20 cellular contexts compared by ENCODE assay signal in the genomic region with DNA sequence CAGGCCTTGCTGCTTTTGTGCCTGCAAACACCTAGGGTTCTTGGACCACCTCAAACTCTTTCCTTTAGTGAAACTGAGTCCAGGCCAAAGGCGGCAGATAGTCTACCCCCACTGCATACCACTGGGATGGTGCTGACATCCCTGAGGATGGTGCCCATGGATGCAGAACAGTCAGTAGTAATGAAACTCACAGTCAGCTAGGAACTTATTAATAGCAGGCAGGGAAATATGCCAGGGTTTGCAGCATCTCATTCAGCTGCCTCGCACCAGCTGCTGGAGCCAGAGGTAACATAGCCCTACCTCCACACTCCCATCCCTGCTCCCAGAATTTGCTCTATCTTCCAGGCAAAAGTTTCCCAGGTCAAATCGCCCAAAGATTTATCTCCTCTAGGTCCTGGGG.
"Had no signal": no experiment of that assay in that cellular context is flagged by ENCODE, and none has a peak within 500 bp of the region (broad histone marks: within the 10 kb centered on the region; RNA-seq: fewer than 3 reads in every experiment).

No MANE protein-coding gene starts in this region.

- H3K9me3 ChIP-seq: esophagus muscularis mucosa, left lung, lower lobe of right lung, psoas muscle, right lobe of liver, stomach, thyroid gland, vagina had no signal

- H3K4me1 ChIP-seq: left lung, lower lobe of right lung, psoas muscle, right lobe of liver, stomach, thyroid gland, vagina had no signal

- H3K4me3 ChIP-seq: esophagus muscularis mucosa, left lung, lower lobe of right lung, psoas muscle, right lobe of liver, stomach, thyroid gland, vagina had no signal

- H3K27me3 ChIP-seq: esophagus muscularis mucosa, left lung, right lobe of liver, thyroid gland, vagina had no signal

- H3K27ac ChIP-seq: esophagus muscularis mucosa, foreskin keratinocyte, left lung, lower lobe of right lung, psoas muscle, right lobe of liver, stomach, thyroid gland, vagina had no signal

- ATAC-seq: foreskin keratinocyte; left lung; naive thymus-derived CD8-positive, alpha-beta T cell; right lobe of liver had no signal

- H3K36me3 ChIP-seq: esophagus muscularis mucosa, left lung, lower lobe of right lung, right lobe of liver, stomach, thyroid gland, vagina had no signal

- DNase-seq: effector memory CD4-positive, alpha-beta T cell; foreskin keratinocyte; glutamatergic neuron; left lung; lower lobe of right lung; naive thymus-derived CD8-positive, alpha-beta T cell; nephron progenitor cell; nucleus accumbens; psoas muscle; right lobe of liver; small intestine; stimulated activated CD4-positive, alpha-beta T cell treated with anti-CD3 and anti-CD28 coated beads, Interleukin-12 subunit alpha, Interleukin-12 subunit beta, amount 100 ng/mL, for 4 hours; stimulated activated CD4-positive, alpha-beta T cell treated with anti-CD3 and anti-CD28 coated beads, Interleukin-1b, Interleukin-23, amount 100 ng/mL, for 48 hours; stimulated activated CD4-positive, alpha-beta T cell treated with anti-CD3 and anti-CD28 coated beads, Interleukin-4, amount 100 ng/mL, for 1 hour; stimulated activated CD8-positive, alpha-beta memory T cell treated with anti-CD3 and anti-CD28 coated beads, Interleukin-4, amount 100 ng/mL, for 48 hours; stimulated activated naive CD4-positive, alpha-beta T cell treated with Interleukin-2 at 50 U/mL for 16 hours; stomach; thyroid gland had no signal
